ENCODE assay signal across 8 cellular contexts in genomic region chr5:40679998-40680681, GRCh38. TPM values are rescaled to one million over a fixed set of nuclear protein-coding genes. Genes with fewer than 3 reads are reported as not detected.
DNase-seq lines count a peak whose midpoint lies in the region; ATAC-seq, FAIRE-seq and TF ChIP-seq lines count a peak whose summit lies in the region.

No MANE protein-coding gene starts in this region.

- CTCF ChIA-PET in GM10248 (lab: Yijun Ruan, JAX), result interaction anchor here (0.7 to 1.7 kb wide), 3 partner anchors 19 to 290 kb away, joined by 3 to 5 read pairs (median 3); no protein-coding TSS in a partner anchor

- no peaks in the 10 kb centered on the region for H3K9me3 ChIP-seq in right lobe of liver

- H3K36me3 ChIP-seq in H7 (replicated peaks; ENCODE audit: control insufficient read depth, insufficient read depth, low read length) (no peaks in the 10 kb centered on the region), brain microvascular endothelial cell (replicated peaks) (peaks cover 9% of the 10 kb centered on the region), right lobe of liver (no peaks in the 10 kb centered on the region)

- peak overlapping the region; percentile 92 to 94 for H3K4me3 Mint-ChIP-seq in stimulated activated naive CD8-positive, alpha-beta T cell treated with anti-CD3 and anti-CD28 coated beads, Interleukin-15, amount 100 ng/mL, for 72 hours

- ATAC-seq in right lobe of liver, result peak in 1 of 4 donors; percentile 54
- peak; percentile 25 for ATAC-seq in stimulated activated naive CD8-positive, alpha-beta T cell treated with anti-CD3 and anti-CD28 coated beads, Interleukin-15, amount 100 ng/mL, for 72 hours

- in situ Hi-C loops in brain microvascular endothelial cell (cut with HindIII; ENCODE audit: low pct_ligation_motif_present, low sequenced_read_pairs), result no loop called here

- H3K4me3 ChIP-seq in H7 (ENCODE audit: insufficient read depth, low read depth, low read length), result peak overlapping the region; percentile 77
- H3K4me3 ChIP-seq in brain microvascular endothelial cell (ENCODE audit: low read depth, low read length), result peak overlapping the region; percentile 85
- H3K4me3 ChIP-seq in right lobe of liver, result peak overlapping the region; percentile 46 to 73 (median 58)

- 3% methylated on average over 29 of the region's 40 CpGs for WGBS in right lobe of liver (ENCODE audit: insufficient coverage, low coverage, low lambda C conversion rate, missing lambda C conversion rate)

- TF ChIP-seq CTCF in GM10248 (IDR thresholded peaks at IDR 0.05; ENCODE audit: control extremely low read depth, extremely low read depth, low read depth, missing control alignments) (no peak), brain microvascular endothelial cell (IDR thresholded peaks at IDR 0.05; ENCODE audit: low read depth, low read length, missing control alignments) (no peak), right lobe of liver (IDR thresholded peaks at IDR 0.05) (no peak)

- H3K4me1 ChIP-seq in right lobe of liver, result peaks cover 0 to 11% (median 2%) of the 10 kb centered on the region in 4 donors

- DNase-seq in GM10248 (ENCODE audit: extremely low spot score) (peak; percentile 10), H7 (peak; percentile 51), NCI-H2227 (lab: John Stamatoyannopoulos, UW; ENCODE audit: unreplicated experiment) (peak; percentile 41), brain microvascular endothelial cell (no peak), right lobe of liver (peak; percentile 40 to 60 (median 51)), NCI-H187 (lab: John Stamatoyannopoulos, UW) (no peak), HTR-8/SVneo (ENCODE audit: insufficient read length, low spot score) (no peak)
- DNase-seq in stimulated activated naive CD8-positive, alpha-beta T cell treated with anti-CD3 and anti-CD28 coated beads, Interleukin-15, amount 100 ng/mL, for 72 hours, result peak; percentile 54 to 55

- FAIRE-seq in HTR-8/SVneo (lab: Jason Lieb, UNC), result no peak

- peak overlapping the region; percentile 95 to 97 for H3K27ac Mint-ChIP-seq in stimulated activated naive CD8-positive, alpha-beta T cell treated with anti-CD3 and anti-CD28 coated beads, Interleukin-15, amount 100 ng/mL, for 72 hours

- POLR2A ChIA-PET in GM10248 (lab: Yijun Ruan, JAX), result no interaction called here

- intact Hi-C loops in right lobe of liver (cut with DNase I), result loop anchor here (10.0 kb wide), 1 partner anchor 735 kb away; no protein-coding TSS in a partner anchor

- no peak for TF ChIP-seq POLR2A in right lobe of liver (IDR thresholded peaks at IDR 0.05)

- H3K9me3 Mint-ChIP-seq in stimulated activated naive CD8-positive, alpha-beta T cell treated with anti-CD3 and anti-CD28 coated beads, Interleukin-15, amount 100 ng/mL, for 72 hours, result no peaks in the 10 kb centered on the region

- peaks cover 45% of the 10 kb centered on the region for H3K27me3 ChIP-seq in H7 (ENCODE audit: control insufficient read depth, insufficient read depth, low read length)
- H3K27me3 ChIP-seq in brain microvascular endothelial cell (replicated peaks), result no peaks in the 10 kb centered on the region
- H3K27me3 ChIP-seq in right lobe of liver, result peaks cover 0 to 13% of the 10 kb centered on the region in 2 donors

- peaks cover 37% of the 10 kb centered on the region for H3K4me1 Mint-ChIP-seq in stimulated activated naive CD8-positive, alpha-beta T cell treated with anti-CD3 and anti-CD28 coated beads, Interleukin-15, amount 100 ng/mL, for 72 hours

- H3K27me3 Mint-ChIP-seq in stimulated activated naive CD8-positive, alpha-beta T cell treated with anti-CD3 and anti-CD28 coated beads, Interleukin-15, amount 100 ng/mL, for 72 hours, result no peaks in the 10 kb centered on the region

- H3K27ac ChIP-seq in brain microvascular endothelial cell, result peak overlapping the region; percentile 50
- H3K27ac ChIP-seq in right lobe of liver, result peak overlapping the region in 2 of 3 donors; percentile 39 to 53

RNA-seq across cellular contexts. Expression of gene PTGER4, which starts 0.4 kb away (rescaled TPM):
- total RNA-seq in H7 (2014; rRNA removed; shearing (Covaris generic)), result 0.07 and 0.31 TPM in 2 replicates
- 1 to 10 TPM in 5 of 6 experiments, under 1 TPM in 1; 0.84 to 4.4 (median 2.9) TPM for total RNA-seq in right lobe of liver

Comparison
In these comparisons a context has a peak if more than half of its experiments do, and no peak if none do; other contexts are left out.
1. DNase-seq: peak in GM10248 (single experiment), H7 (single experiment), NCI-H2227 (single experiment), right lobe of liver (3 of 3) and stimulated activated naive CD8-positive, alpha-beta T cell treated with anti-CD3 and anti-CD28 coated beads, Interleukin-15, amount 100 ng/mL, for 72 hours (2 of 2); none in brain microvascular endothelial cell (single experiment), NCI-H187 (0 of 2) and HTR-8/SVneo (single experiment).
2. Peak in every context shown above with its lines, with median percentiles within 50 percentile points of each other: H3K4me3 ChIP-seq.